ENCODE assay signal across 9 cellular contexts in the genomic region with DNA sequence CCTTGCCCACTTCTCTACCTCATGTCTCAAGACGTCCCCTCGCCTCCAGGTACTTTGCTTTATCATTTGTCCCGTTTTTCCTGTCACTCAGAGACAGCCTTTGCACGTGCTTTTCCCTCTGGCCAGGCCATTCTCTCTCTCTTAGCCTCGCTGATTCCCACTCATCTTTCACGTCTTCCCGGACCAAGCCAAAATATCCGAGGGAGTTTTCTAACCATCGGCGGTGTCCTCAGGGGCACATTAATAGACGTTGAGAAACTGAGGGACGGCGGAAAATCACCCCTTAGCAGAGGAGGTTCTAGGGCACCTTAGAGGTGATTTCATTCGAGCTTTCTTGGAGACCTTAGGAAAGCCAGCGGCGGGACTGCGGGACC. TPM values are rescaled to one million over a fixed set of nuclear protein-coding genes. Genes with fewer than 3 reads are reported as not detected.
DNase-seq lines count a peak whose midpoint lies in the region; ATAC-seq and TF ChIP-seq lines count a peak whose summit lies in the region.
"Had no signal": no experiment of that assay in that cellular context is flagged by ENCODE, and none has a peak within 500 bp of the region (broad histone marks: within the 10 kb centered on the region; RNA-seq: fewer than 3 reads in every experiment).

No MANE protein-coding gene starts in this region.

- no peak for DNase-seq in activated T-cell treated with anti-CD3 and anti-CD28 coated beads, Interleukin-2, amount 50 U/mL, for 24 hours
- no peak for DNase-seq in activated T-cell treated with anti-CD3 and anti-CD28 coated beads, Interleukin-2, amount 50 U/mL, for 4 hours
- DNase-seq in mammary epithelial cell (no peak), upper lobe of left lung (no peak)

- WGBS in mammary epithelial cell (ENCODE audit: low coverage, missing lambda C conversion rate) = 16% methylated on average over 12 of the region's 17 CpGs
- 0 to 1% methylated on average over 10 to 16 of the region's 17 CpGs for WGBS in mesodermal cell (ENCODE audit: insufficient coverage in 2 of 2), 2 experiments
- 3% methylated on average over 13 to 17 of the region's 17 CpGs for WGBS in upper lobe of left lung, 2 donors

- H3K9me3 ChIP-seq in mammary epithelial cell (replicated peaks; ENCODE audit: insufficient read depth, low read length) (no peaks in the 10 kb centered on the region), mesodermal cell (ENCODE audit: control insufficient read depth, low read length) (no peaks in the 10 kb centered on the region), upper lobe of left lung (no peaks in the 10 kb centered on the region)

- no peak overlapping the region for H3K9ac ChIP-seq in mammary epithelial cell (ENCODE audit: insufficient read depth, low read length)
- H3K9ac ChIP-seq: BLaER1 treated with 17β-estradiol and CSF1 and Interleukin-3, amounts not matched to agents 10 nM and 100 nM had no signal

- H3K27ac Mint-ChIP-seq in activated T-cell treated with anti-CD3 and anti-CD28 coated beads, Interleukin-2, amount 50 U/mL, for 24 hours = no peak overlapping the region

- in situ Hi-C loops in mammary epithelial cell (cut with MboI; ENCODE audit: low sequenced_read_pairs in 2 of 2) = no loop called here

- no peak for TF ChIP-seq POLR2A in upper lobe of left lung (IDR thresholded peaks at IDR 0.05)

- H3K4me3 Mint-ChIP-seq in activated T-cell treated with anti-CD3 and anti-CD28 coated beads, Interleukin-2, amount 50 U/mL, for 24 hours = peak overlapping the region; percentile 6
- H3K4me3 Mint-ChIP-seq in activated T-cell treated with anti-CD3 and anti-CD28 coated beads, Interleukin-2, amount 50 U/mL, for 4 hours = no peak overlapping the region

- no peak for TF ChIP-seq EP300 in upper lobe of left lung (IDR thresholded peaks at IDR 0.05)

- H3K27me3 Mint-ChIP-seq in activated T-cell treated with anti-CD3 and anti-CD28 coated beads, Interleukin-2, amount 50 U/mL, for 24 hours = peaks cover 64% of the 10 kb centered on the region
- peaks cover 49% of the 10 kb centered on the region for H3K27me3 Mint-ChIP-seq in activated T-cell treated with anti-CD3 and anti-CD28 coated beads, Interleukin-2, amount 50 U/mL, for 4 hours (ENCODE audit: low read depth)

- H3K36me3 ChIP-seq in mammary epithelial cell (ENCODE audit: insufficient read depth, low read length) (no peaks in the 10 kb centered on the region), mesodermal cell (ENCODE audit: control insufficient read depth, insufficient read depth, low read length) (no peaks in the 10 kb centered on the region), upper lobe of left lung (no peaks in the 10 kb centered on the region)
- H3K36me3 ChIP-seq: BLaER1 treated with 17β-estradiol and CSF1 and Interleukin-3, amounts not matched to agents 10 nM and 100 nM had no signal

- TF ChIP-seq CTCF in mammary epithelial cell (conservative IDR thresholded peaks at IDR 0.05 in 1 of 2, IDR thresholded peaks at IDR 0.05 in 1 of 2; ENCODE audit: extremely low read depth in 1 of 2, insufficient read depth in 1 of 2, low read depth in 1 of 2, low read length in 2 of 2) (no peak), upper lobe of left lung (IDR thresholded peaks at IDR 0.05) (no peak)

- no peaks in the 10 kb centered on the region for H4K20me1 ChIP-seq in mammary epithelial cell (ENCODE audit: insufficient read depth, low read length)
- H4K20me1 ChIP-seq: BLaER1 treated with 17β-estradiol and CSF1 and Interleukin-3, amounts not matched to agents 10 nM and 100 nM had no signal

- CTCF ChIA-PET in mammary epithelial cell (lab: Charles Lee; ENCODE audit: low non-redundant PET) = no interaction called here

- intact Hi-C loops in mammary epithelial cell (cut with micrococcal nuclease) = no loop called here

- no peaks in the 10 kb centered on the region for H3K36me3 Mint-ChIP-seq in activated T-cell treated with anti-CD3 and anti-CD28 coated beads, Interleukin-2, amount 50 U/mL, for 24 hours (ENCODE audit: low read depth)
- H3K36me3 Mint-ChIP-seq in activated T-cell treated with anti-CD3 and anti-CD28 coated beads, Interleukin-2, amount 50 U/mL, for 4 hours (ENCODE audit: insufficient read depth) = no peaks in the 10 kb centered on the region

- peaks cover 19% of the 10 kb centered on the region for H3K27me3 ChIP-seq in mammary epithelial cell (ENCODE audit: insufficient read depth, low read length)
- H3K27me3 ChIP-seq in upper lobe of left lung = peaks cover 0 to 14% (median 4%) of the 10 kb centered on the region in 4 donors

- no peaks in the 10 kb centered on the region for H3K9me3 Mint-ChIP-seq in activated T-cell treated with anti-CD3 and anti-CD28 coated beads, Interleukin-2, amount 50 U/mL, for 24 hours
- no peaks in the 10 kb centered on the region for H3K9me3 Mint-ChIP-seq in activated T-cell treated with anti-CD3 and anti-CD28 coated beads, Interleukin-2, amount 50 U/mL, for 4 hours

- no peaks in the 10 kb centered on the region for H3K79me2 ChIP-seq in mammary epithelial cell (ENCODE audit: insufficient read depth, low read length)

- H3K4me1 ChIP-seq in mammary epithelial cell (ENCODE audit: insufficient read depth, low read length) = peaks cover 8% of the 10 kb centered on the region
- H3K4me1 ChIP-seq in mesodermal cell (ENCODE audit: control insufficient read depth, insufficient read depth, low read length, poor library complexity, severe bottlenecking) = no peaks in the 10 kb centered on the region
- H3K4me1 ChIP-seq in upper lobe of left lung = peaks cover 7 to 16% (median 10%) of the 10 kb centered on the region in 4 donors

- dilution Hi-C loops in mammary epithelial cell (cut with HindIII; ENCODE audit: low sequenced_read_pairs) = no loop called here

- peak overlapping the region; percentile 95 for H3K4me2 ChIP-seq in mammary epithelial cell (ENCODE audit: insufficient read depth, low read depth, low read length)
- H3K4me2 ChIP-seq: BLaER1 treated with 17β-estradiol and CSF1 and Interleukin-3, amounts not matched to agents 10 nM and 100 nM had no signal

- H3K4me3 ChIP-seq in mammary epithelial cell (replicated peaks in 1 of 3; ENCODE audit: insufficient read depth in 1 of 3, low read depth in 2 of 3, low read length in 3 of 3) = peak overlapping the region in 2 of 3 experiments; percentile 45 to 59
- H3K4me3 ChIP-seq in mesodermal cell (ENCODE audit: extremely low read depth, insufficient read depth, low read length, poor library complexity, severe bottlenecking) = peak overlapping the region; percentile 55
- peak overlapping the region in 3 of 4 donors; percentile 41 to 48 (median 48) for H3K4me3 ChIP-seq in upper lobe of left lung
- H3K4me3 ChIP-seq: BLaER1 treated with 17β-estradiol and CSF1 and Interleukin-3, amounts not matched to agents 10 nM and 100 nM had no signal

- BruUV-seq in mammary epithelial cell (replicated peaks; lab: Mats Ljungman, UMichigan) = no TSS peak

- ATAC-seq in activated T-cell treated with anti-CD3 and anti-CD28 coated beads, Interleukin-2, amount 50 U/mL, for 4 hours = no peak
- ATAC-seq in upper lobe of left lung (ENCODE audit: low FRiP score in 2 of 2) (no peak), HG03097 (IDR thresholded peaks at IDR 0.05; ENCODE audit: low FRiP score, unreplicated experiment) (no peak), GM19395 (IDR thresholded peaks at IDR 0.05; ENCODE audit: unreplicated experiment) (no peak), HG03175 (IDR thresholded peaks at IDR 0.05; ENCODE audit: unreplicated experiment) (no peak)

- peaks cover 8% of the 10 kb centered on the region for H3K4me1 Mint-ChIP-seq in activated T-cell treated with anti-CD3 and anti-CD28 coated beads, Interleukin-2, amount 50 U/mL, for 24 hours (ENCODE audit: low read depth)
- peaks cover 7% of the 10 kb centered on the region for H3K4me1 Mint-ChIP-seq in activated T-cell treated with anti-CD3 and anti-CD28 coated beads, Interleukin-2, amount 50 U/mL, for 4 hours (ENCODE audit: low read depth)

- peak overlapping the region; percentile 87 for H2AFZ ChIP-seq in mammary epithelial cell (ENCODE audit: low read depth, low read length)

- no peak overlapping the region for H3K27ac ChIP-seq in mammary epithelial cell (ENCODE audit: insufficient read depth, low read depth, low read length)
- H3K27ac ChIP-seq in mesodermal cell (ENCODE audit: low read depth, low read length, severe bottlenecking) = no peak overlapping the region
- no peak overlapping the region for H3K27ac ChIP-seq in upper lobe of left lung
- H3K27ac ChIP-seq: BLaER1 treated with 17β-estradiol and CSF1 and Interleukin-3, amounts not matched to agents 10 nM and 100 nM had no signal

RNA-seq across cellular contexts. Expression of gene SUSD5, which starts 0.6 kb away (rescaled TPM):
- total RNA-seq in activated T-cell treated with anti-CD3 and anti-CD28 coated beads, Interleukin-2, amount 50 U/mL, for 4 hours = not detected
- total RNA-seq in mammary epithelial cell (1 to 10 TPM in 1 of 2 donors, under 1 TPM in 1; 0.33 to 1.4 TPM), upper lobe of left lung (1 to 10 TPM in 2 of 6 donors, under 1 TPM in 2, not detected in 2; 0.20 to 1.1 (median 0.96) TPM)
- 0.36 TPM for polyA plus RNA-seq in mammary epithelial cell
- polyA minus RNA-seq in mammary epithelial cell = 0.67 TPM
- 3.4 TPM for polyA plus RNA-seq in mesodermal cell (2013, experiment 1 of 2)
- 4.0 TPM for polyA plus RNA-seq in mesodermal cell (2013, experiment 2 of 2)

RNA-seq across cellular contexts. Expression of gene FBXL2, which starts 59.2 kb away (rescaled TPM):
- total RNA-seq in activated T-cell treated with anti-CD3 and anti-CD28 coated beads, Interleukin-2, amount 50 U/mL, for 4 hours = not detected
- total RNA-seq in mammary epithelial cell = 10 to 100 TPM; 20.9 to 40.8 TPM
- 21.4 TPM for polyA plus RNA-seq in mammary epithelial cell
- polyA minus RNA-seq in mammary epithelial cell = 4.2 TPM
- polyA plus RNA-seq in mesodermal cell (2013, experiment 1 of 2) = 10.4 TPM
- polyA plus RNA-seq in mesodermal cell (2013, experiment 2 of 2) = 10.6 TPM
- total RNA-seq in upper lobe of left lung = 10 to 100 TPM in 2 of 6 donors, 1 to 10 TPM in 4; 5.6 to 23.0 (median 9.7) TPM

Comparison
In these comparisons a context has a peak if more than half of its experiments do, and no peak if none do; other contexts are left out.
1. RNA of gene FBXL2, which starts 59.2 kb away (total RNA-seq): 20.9 to 40.8 TPM in mammary epithelial cell and 5.6 to 23.0 TPM in upper lobe of left lung; not detected in activated T-cell treated with anti-CD3 and anti-CD28 coated beads, Interleukin-2, amount 50 U/mL, for 4 hours; every median in the first group is over 4 times any median in the second.
2. Peak in every context shown above with its lines, with median percentiles within 50 percentile points of each other: H3K4me3 ChIP-seq.